Comparison of ENCODE assay signal across 11 cellular contexts in genomic region chr6:134714679-134715078, GRCh38.
DNase-seq lines count a peak whose midpoint lies in the region; ATAC-seq and TF ChIP-seq lines count a peak whose summit lies in the region.
"Had no signal": no experiment of that assay in that cellular context is flagged by ENCODE, and none has a peak within 500 bp of the region (broad histone marks: within the 10 kb centered on the region; RNA-seq: fewer than 3 reads in every experiment).

No MANE protein-coding gene starts in this region.

- H3K36me3 ChIP-seq in left ventricle myocardium inferior (no peaks in the 10 kb centered on the region), heart left ventricle (no peaks in the 10 kb centered on the region)
- no peaks in the 10 kb centered on the region for H3K36me3 ChIP-seq in CD8-positive, alpha-beta T cell (ENCODE audit: insufficient read depth, low read length)
- H3K36me3 ChIP-seq: right atrium auricular region, thoracic aorta had no signal

- H3K9me3 ChIP-seq in left ventricle myocardium inferior (replicated peaks), result no peaks in the 10 kb centered on the region
- peaks cover 0 to 10% (median 0%) of the 10 kb centered on the region in 12 donors for H3K9me3 ChIP-seq in heart left ventricle
- no peaks in the 10 kb centered on the region for H3K9me3 ChIP-seq in CD8-positive, alpha-beta T cell (ENCODE audit: low read length)
- H3K9me3 ChIP-seq: right atrium auricular region, thoracic aorta had no signal

- H3K4me1 ChIP-seq in left ventricle myocardium inferior (peaks cover 12% of the 10 kb centered on the region), heart left ventricle (peaks cover under 1 to 32% (median 9%) of the 10 kb centered on the region in 12 donors)
- no peaks in the 10 kb centered on the region for H3K4me1 ChIP-seq in CD8-positive, alpha-beta T cell (ENCODE audit: insufficient read depth, low read length)

- TF ChIP-seq POLR2A in heart left ventricle (IDR thresholded peaks at IDR 0.05), result no peak

- CTCF ChIA-PET in CD8-positive, alpha-beta T cell (lab: Charles Lee), result no interaction called here

- DNase-seq in left ventricle myocardium inferior (no peak), heart left ventricle (no peak), RPMI8226 (peak; percentile 12), glomerular visceral epithelial cell (ENCODE audit: extremely low spot score) (peak; percentile 64), SK-N-DZ (ENCODE audit: low spot score) (no peak), OCI-M2 (lab: John Stamatoyannopoulos, UW; ENCODE audit: unreplicated experiment) (no peak)
- DNase-seq in CD8-positive, alpha-beta T cell, result no peak
- DNase-seq: NCI-H1417 treated with DMSO at 0.1 percent for 48 hours had no signal

- peak overlapping the region; percentile 40 for H3K27ac ChIP-seq in left ventricle myocardium inferior (replicated peaks)
- H3K27ac ChIP-seq in heart left ventricle, result no peak overlapping the region
- H3K27ac ChIP-seq in CD8-positive, alpha-beta T cell (ENCODE audit: low read depth, low read length), result no peak overlapping the region
- H3K27ac ChIP-seq: right atrium auricular region, thoracic aorta had no signal

- H3K27me3 Mint-ChIP-seq in CD8-positive, alpha-beta T cell (ENCODE audit: low read depth), result peaks cover 6% of the 10 kb centered on the region

- peaks cover 6% of the 10 kb centered on the region for H3K4me1 Mint-ChIP-seq in CD8-positive, alpha-beta T cell (ENCODE audit: low read depth)

- POLR2A ChIA-PET in CD8-positive, alpha-beta T cell (lab: Charles Lee), result no interaction called here

- TF ChIP-seq CTCF in left ventricle myocardium inferior (IDR thresholded peaks at IDR 0.05; ENCODE audit: borderline replicate concordance) (no peak), heart left ventricle (IDR thresholded peaks at IDR 0.05) (no peak)
- no peak for TF ChIP-seq CTCF in CD8-positive, alpha-beta T cell (IDR thresholded peaks at IDR 0.05)

- 62 to 84% (median 71%) methylated on average over 8 of the region's 8 CpGs for WGBS in heart left ventricle, 4 donors

- H3K27ac Mint-ChIP-seq in CD8-positive, alpha-beta T cell, result no peak overlapping the region

- intact Hi-C loops in left ventricle myocardium inferior (cut with micrococcal nuclease) (no loop called here), heart left ventricle (cut with DNase I) (no loop called here)
- intact Hi-C loops in CD8-positive, alpha-beta T cell (cut with DNase I, micrococcal nuclease), result no loop called here

- no peaks in the 10 kb centered on the region for H3K27me3 ChIP-seq in left ventricle myocardium inferior (ENCODE audit: low read depth)
- H3K27me3 ChIP-seq in heart left ventricle, result no peaks in the 10 kb centered on the region
- H3K27me3 ChIP-seq in CD8-positive, alpha-beta T cell (ENCODE audit: insufficient read depth, low read length), result no peaks in the 10 kb centered on the region
- H3K27me3 ChIP-seq: right atrium auricular region had no signal

- H3K4me3 Mint-ChIP-seq in CD8-positive, alpha-beta T cell, result no peak overlapping the region

- no peaks in the 10 kb centered on the region for H3K9me3 Mint-ChIP-seq in CD8-positive, alpha-beta T cell

- ATAC-seq in heart left ventricle (no peak), HG03342 (IDR thresholded peaks at IDR 0.05; ENCODE audit: unreplicated experiment) (no peak)
- ATAC-seq in CD8-positive, alpha-beta T cell, result no peak

- H3K36me3 Mint-ChIP-seq in CD8-positive, alpha-beta T cell, result no peaks in the 10 kb centered on the region

- peak overlapping the region; percentile 22 for H3K4me3 ChIP-seq in left ventricle myocardium inferior
- H3K4me3 ChIP-seq in heart left ventricle, result no peak overlapping the region
- H3K4me3 ChIP-seq in CD8-positive, alpha-beta T cell (ENCODE audit: low read depth, low read length), result no peak overlapping the region
- H3K4me3 ChIP-seq: right atrium auricular region, thoracic aorta had no signal

Comparison
In these comparisons a context has a peak if more than half of its experiments do, and no peak if none do; other contexts are left out.
1. DNase-seq: peak in RPMI8226 (single experiment) and glomerular visceral epithelial cell (single experiment); none in left ventricle myocardium inferior (single experiment), heart left ventricle (0 of 5), SK-N-DZ (single experiment), OCI-M2 (single experiment) and CD8-positive, alpha-beta T cell (0 of 7).